Comparison of ENCODE assay signal across 21 cellular contexts in the genomic region with DNA sequence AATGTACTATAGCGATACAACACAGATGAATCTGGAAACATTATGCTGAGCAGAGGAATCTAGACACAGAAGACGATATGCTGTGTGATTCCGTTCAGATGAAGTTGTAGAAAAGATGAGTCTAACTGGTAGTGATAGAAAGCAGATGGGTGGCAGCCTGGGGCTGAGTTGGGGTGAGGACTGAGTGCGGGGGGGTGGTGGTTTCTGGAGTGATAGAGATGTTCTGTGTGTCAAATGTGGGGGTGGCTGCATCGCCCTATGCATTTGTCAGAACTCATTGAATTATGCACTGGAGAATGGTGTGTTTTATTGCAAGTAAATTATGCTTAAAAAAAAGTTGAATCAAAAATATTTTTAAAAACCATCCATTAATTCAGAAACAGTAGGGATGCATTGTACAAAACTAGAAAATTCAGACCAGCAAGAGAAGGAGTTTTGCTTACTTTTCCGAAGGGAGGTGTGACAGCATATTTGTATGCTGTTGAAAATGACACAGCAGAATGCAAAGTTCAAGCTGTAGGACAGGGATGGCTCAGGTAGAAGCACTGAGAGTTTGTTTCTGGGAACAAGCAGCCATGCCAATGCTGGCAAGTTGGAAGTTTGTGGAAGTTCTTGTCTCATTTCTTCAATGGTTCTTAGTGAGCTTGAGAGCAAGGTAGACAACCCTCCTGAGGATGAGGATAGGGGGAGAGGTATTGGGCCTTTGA.
"Had no signal": no experiment of that assay in that cellular context is flagged by ENCODE, and none has a peak within 500 bp of the region (broad histone marks: within the 10 kb centered on the region; RNA-seq: fewer than 3 reads in every experiment).

No MANE protein-coding gene starts in this region.

- H3K4me3 ChIP-seq: coronary artery, dorsolateral prefrontal cortex, heart left ventricle, lung, neural progenitor cell, ovary, smooth muscle cell had no signal

- H3K36me3 ChIP-seq: heart left ventricle, neural progenitor cell, ovary had no signal

- H2AFZ ChIP-seq: neural progenitor cell had no signal

- H3K27ac ChIP-seq: coronary artery, dorsolateral prefrontal cortex, foreskin keratinocyte, heart left ventricle, neural progenitor cell, ovary had no signal

- H3K4me1 ChIP-seq: foreskin keratinocyte, neural progenitor cell had no signal

- H3K9ac ChIP-seq: neural progenitor cell had no signal

- H3K9me3 ChIP-seq: heart left ventricle, ovary had no signal

- H3K27me3 ChIP-seq: foreskin keratinocyte, heart left ventricle, neural progenitor cell, ovary had no signal

- H3K4me2 ChIP-seq: neural progenitor cell, smooth muscle cell had no signal

- H3K27ac Mint-ChIP-seq: naive thymus-derived CD8-positive, alpha-beta T cell; neural progenitor cell; type B pancreatic cell had no signal

- H3K4me3 Mint-ChIP-seq: naive thymus-derived CD8-positive, alpha-beta T cell; neural progenitor cell; type B pancreatic cell had no signal

- FAIRE-seq: urothelium cell line had no signal

- ATAC-seq: esophagus mucosa; foreskin keratinocyte; heart left ventricle; left colon; left ventricle myocardium superior; naive thymus-derived CD8-positive, alpha-beta T cell; right cardiac atrium had no signal

- H3K36me3 Mint-ChIP-seq: naive thymus-derived CD8-positive, alpha-beta T cell; neural progenitor cell; type B pancreatic cell had no signal

- H3K9me3 Mint-ChIP-seq: naive thymus-derived CD8-positive, alpha-beta T cell; neural progenitor cell; type B pancreatic cell had no signal

- DNase-seq: dorsolateral prefrontal cortex; effector CD8-positive, alpha-beta T cell; foreskin keratinocyte; heart left ventricle; hippocampal formation; left colon; left ventricle myocardium superior; mesenchymal stem cell; midbrain; naive thymus-derived CD8-positive, alpha-beta T cell; ovary; right cardiac atrium; stimulated activated CD4-positive, alpha-beta T cell treated with anti-CD3 and anti-CD28 coated beads, Interleukin-2, amount 100 ng/mL, for 48 hours; stimulated activated naive CD4-positive, alpha-beta T cell treated with Interleukin-2 at 50 U/mL for 16 hours had no signal
